20 cellular contexts compared by ENCODE assay signal in the genomic region with DNA sequence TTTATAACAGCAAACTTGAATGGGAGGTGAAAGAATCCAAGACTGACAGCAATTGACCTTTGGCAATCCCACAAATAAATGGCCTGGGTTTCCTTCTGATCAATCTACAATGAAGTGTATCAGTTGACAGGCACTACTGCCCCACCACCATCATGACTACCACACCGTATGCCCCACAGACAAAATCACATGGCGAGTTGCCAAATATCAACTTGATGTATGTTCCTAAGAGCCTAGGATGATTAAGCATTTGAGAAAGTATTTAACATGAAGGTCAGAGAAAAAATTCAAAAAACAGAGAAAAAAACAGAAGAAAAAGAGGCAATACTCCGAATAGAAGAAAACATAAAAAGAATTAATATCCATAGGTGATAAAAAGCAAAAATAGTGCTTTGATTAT.
"Had no signal": no experiment of that assay in that cellular context is flagged by ENCODE, and none has a peak within 500 bp of the region (broad histone marks: within the 10 kb centered on the region; RNA-seq: fewer than 3 reads in every experiment).

No MANE protein-coding gene starts in this region.

- H3K27me3 ChIP-seq: esophagus muscularis mucosa, gastrocnemius medialis, pancreas, suprapubic skin, thyroid gland had no signal

- H3K4me2 ChIP-seq: smooth muscle cell had no signal

- H3K9me3 ChIP-seq: esophagus muscularis mucosa, gastrocnemius medialis, pancreas, suprapubic skin, thyroid gland had no signal

- H3K27ac ChIP-seq: epithelial cell of prostate, esophagus muscularis mucosa, gastrocnemius medialis, pancreas, suprapubic skin, thyroid gland had no signal

- H3K36me3 ChIP-seq: esophagus muscularis mucosa, gastrocnemius medialis, pancreas, suprapubic skin, thyroid gland had no signal

- H3K4me1 ChIP-seq: gastrocnemius medialis, pancreas, suprapubic skin, thyroid gland had no signal

- ATAC-seq: gastrocnemius medialis, left colon, left ventricle myocardium superior, pancreas, right cardiac atrium had no signal

- DNase-seq: effector memory CD4-positive, alpha-beta T cell; gastrocnemius medialis; glutamatergic neuron; immature natural killer cell; kidney; left colon; left ventricle myocardium superior; mesendoderm; naive B cell; occipital lobe; pancreas; right cardiac atrium; stimulated activated CD4-positive, alpha-beta T cell treated with anti-CD3 and anti-CD28 coated beads, Interleukin-2, amount 100 ng/mL, for 48 hours; stimulated activated naive CD4-positive, alpha-beta T cell treated with Interleukin-2 at 50 U/mL for 16 hours; thyroid gland had no signal

- H3K4me3 ChIP-seq: esophagus muscularis mucosa, gastrocnemius medialis, lung, pancreas, smooth muscle cell, suprapubic skin, thyroid gland had no signal
